In the genomic region with DNA sequence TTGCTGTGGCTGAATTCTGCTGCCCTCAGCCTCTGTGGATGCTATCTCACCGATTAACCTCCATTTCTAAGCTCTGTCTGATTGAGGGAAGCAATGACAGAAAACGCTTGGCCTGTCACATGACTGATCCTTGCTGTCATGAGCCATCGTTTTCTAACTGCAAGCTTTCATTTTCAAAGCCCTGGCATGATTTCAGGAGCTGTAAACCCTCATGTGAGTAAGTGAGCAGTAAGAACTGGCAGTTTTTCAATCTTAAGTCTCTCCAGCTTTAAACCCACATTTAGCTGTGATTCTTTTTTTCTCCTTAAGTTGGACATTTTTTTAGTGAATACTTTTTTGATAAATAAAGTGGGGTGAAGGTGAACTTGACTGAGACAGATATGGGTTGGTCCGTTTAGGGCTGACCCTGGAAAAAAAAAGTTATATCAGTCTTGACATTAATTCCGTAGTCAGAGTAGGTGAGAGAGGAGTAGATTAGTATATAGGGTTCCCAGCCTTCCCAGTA, we compare ENCODE assay signal across 8 cellular contexts.
A peak's percentile ranks its signal among the peaks of the same experiment; 100 is the strongest.
DNase-seq lines count a peak whose midpoint lies in the region; ATAC-seq and TF ChIP-seq lines count a peak whose summit lies in the region.

No MANE protein-coding gene starts in this region.

- POLR2A ChIA-PET in AG04449 (lab: Yijun Ruan, JAX), result interaction anchor here (1.0 kb wide), 1 partner anchor 14 kb away, joined by 3 read pairs; no protein-coding TSS in a partner anchor

- no peaks in the 10 kb centered on the region for H3K27me3 Mint-ChIP-seq in stimulated activated memory B cell treated with anti-CD40 and anti-IgM and Interleukin-4, amounts not matched to agents 10 μg/mL and 1 μg/mL and 100 μg/mL, for 72 hours

- H3K9me3 ChIP-seq in mucosa of stomach (ENCODE audit: control insufficient read depth, low read length), result no peaks in the 10 kb centered on the region

- no peaks in the 10 kb centered on the region for H3K4me1 Mint-ChIP-seq in stimulated activated memory B cell treated with anti-CD40 and anti-IgM and Interleukin-4, amounts not matched to agents 10 μg/mL and 1 μg/mL and 100 μg/mL, for 72 hours

- H3K36me3 ChIP-seq in mucosa of stomach (ENCODE audit: control insufficient read depth, insufficient read depth, low read length), result no peaks in the 10 kb centered on the region

- peak overlapping the region in 9 of 59 donors; percentile 6 to 54 (median 24) for H3K27ac ChIP-seq in dorsolateral prefrontal cortex

- no peak overlapping the region for H3K4me3 Mint-ChIP-seq in stimulated activated memory B cell treated with anti-CD40 and anti-IgM and Interleukin-4, amounts not matched to agents 10 μg/mL and 1 μg/mL and 100 μg/mL, for 72 hours

- H3K36me3 Mint-ChIP-seq in stimulated activated memory B cell treated with anti-CD40 and anti-IgM and Interleukin-4, amounts not matched to agents 10 μg/mL and 1 μg/mL and 100 μg/mL, for 72 hours, result no peaks in the 10 kb centered on the region

- H3K4me3 ChIP-seq in AG04449 (ENCODE audit: low read depth, low read length) (no peak overlapping the region), dorsolateral prefrontal cortex (peak overlapping the region in 31 of 59 donors; percentile 4 to 54 (median 31)), mucosa of stomach (ENCODE audit: low read length) (no peak overlapping the region)

- H3K9me3 Mint-ChIP-seq in stimulated activated memory B cell treated with anti-CD40 and anti-IgM and Interleukin-4, amounts not matched to agents 10 μg/mL and 1 μg/mL and 100 μg/mL, for 72 hours, result no peaks in the 10 kb centered on the region

- CTCF ChIA-PET in AG04449 (lab: Yijun Ruan, JAX), result interaction anchor here (7.4 kb wide), 1 partner anchor 13 kb away, joined by 75 read pairs; no protein-coding TSS in a partner anchor

- peak; percentile 90 for DNase-seq in AG04449 (ENCODE audit: low read depth, low spot score)
- peak; percentile 93 for DNase-seq in M059J (ENCODE audit: low read depth)
- DNase-seq in dorsolateral prefrontal cortex, result peak in 3 of 10 donors; percentile 32 to 51 (median 45)
- DNase-seq in stimulated activated CD4-positive, alpha-beta T cell treated with anti-CD3 and anti-CD28 coated beads, Interleukin-2, amount 100 ng/mL, for 48 hours, result no peak
- DNase-seq in stimulated activated CD4-positive, alpha-beta T cell treated with anti-CD3 and anti-CD28 coated beads, Interleukin-4, amount 100 ng/mL, for 4 hours, result no peak
- DNase-seq in activated naive CD4-positive, alpha-beta T cell (lab: John Stamatoyannopoulos, UW), result no peak

- H3K4me1 ChIP-seq in mucosa of stomach (ENCODE audit: control insufficient read depth, insufficient read depth, low read length), result no peaks in the 10 kb centered on the region

- H3K9ac ChIP-seq in mucosa of stomach (ENCODE audit: low read length), result peak overlapping the region; percentile 10

- TF ChIP-seq CTCF in AG04449 (IDR thresholded peaks at IDR 0.05; ENCODE audit: insufficient read depth, low read length, missing control alignments) (no peak), dorsolateral prefrontal cortex (IDR thresholded peaks at IDR 0.05 in 54 of 56, conservative IDR thresholded peaks at IDR 0.05 in 2 of 56; ENCODE audit: low read depth in 1 of 56, partially characterized antibody in 56 of 56) (no peak)

- H3K27me3 ChIP-seq in dorsolateral prefrontal cortex (no peaks in the 10 kb centered on the region), mucosa of stomach (ENCODE audit: control insufficient read depth, insufficient read depth, low read length) (no peaks in the 10 kb centered on the region)

- intact Hi-C loops in dorsolateral prefrontal cortex (cut with DNase I), result no loop called here

- no peak overlapping the region for H3K27ac Mint-ChIP-seq in stimulated activated memory B cell treated with anti-CD40 and anti-IgM and Interleukin-4, amounts not matched to agents 10 μg/mL and 1 μg/mL and 100 μg/mL, for 72 hours

- no peak for ATAC-seq in stimulated activated memory B cell treated with anti-CD40 and anti-IgM and Interleukin-4, amounts not matched to agents 10 μg/mL and 1 μg/mL and 100 μg/mL, for 72 hours

Comparison
In these comparisons a context has a peak if more than half of its experiments do, and no peak if none do; other contexts are left out.
1. DNase-seq: peak in AG04449 (single experiment) and M059J (single experiment); none in stimulated activated CD4-positive, alpha-beta T cell treated with anti-CD3 and anti-CD28 coated beads, Interleukin-2, amount 100 ng/mL, for 48 hours (0 of 2), stimulated activated CD4-positive, alpha-beta T cell treated with anti-CD3 and anti-CD28 coated beads, Interleukin-4, amount 100 ng/mL, for 4 hours (0 of 2) and activated naive CD4-positive, alpha-beta T cell (0 of 4).
2. H3K4me3 ChIP-seq: peak in dorsolateral prefrontal cortex (31 of 59); none in AG04449 (single experiment) and mucosa of stomach (single experiment).